Comparison of ENCODE assay signal across 22 cellular contexts in genomic region chr5:95739857-95740256, GRCh38. TPM values are rescaled to one million over a fixed set of nuclear protein-coding genes. Genes with fewer than 3 reads are reported as not detected.
"Had no signal": no experiment of that assay in that cellular context is flagged by ENCODE, and none has a peak within 500 bp of the region (broad histone marks: within the 10 kb centered on the region; RNA-seq: fewer than 3 reads in every experiment).

No MANE protein-coding gene starts in this region.

- FAIRE-seq: endometrium, islet of Langerhans had no signal

- H3K27ac ChIP-seq: heart left ventricle, sigmoid colon, spleen, upper lobe of right lung had no signal

- H3K36me3 ChIP-seq: upper lobe of right lung had no signal

- H3K27me3 Mint-ChIP-seq: brain had no signal

- DNase-seq: activated CD4-positive, alpha-beta memory T cell treated with anti-CD3 and anti-CD28 coated beads for 36 hours; activated CD4-positive, alpha-beta T cell treated with anti-CD3 and anti-CD28 coated beads for 48 hours; activated gamma-delta T cell; activated naive CD4-positive, alpha-beta T cell treated with anti-CD3 and anti-CD28 coated beads, Interleukin-2, amount 50 U/mL, for 16 hours; aorta; heart left ventricle; left cardiac atrium; mesenchymal stem cell; occipital lobe; posterior cingulate gyrus; retina; sigmoid colon; spleen; SW 1271; T-helper 17 cell; upper lobe of right lung had no signal

- H3K27me3 ChIP-seq: heart left ventricle, sigmoid colon, spleen, upper lobe of right lung had no signal

- H3K9me3 Mint-ChIP-seq: activated CD4-positive, alpha-beta memory T cell treated with anti-CD3 and anti-CD28 coated beads for 36 hours; brain had no signal

- ATAC-seq: heart left ventricle, left cardiac atrium, T-helper 17 cell, upper lobe of right lung had no signal

- H3K9me3 ChIP-seq: heart left ventricle, sigmoid colon, spleen, upper lobe of right lung had no signal

- H3K4me3 Mint-ChIP-seq: activated CD4-positive, alpha-beta memory T cell treated with anti-CD3 and anti-CD28 coated beads for 36 hours; T-helper 17 cell had no signal

- H3K27ac Mint-ChIP-seq: activated CD4-positive, alpha-beta memory T cell treated with anti-CD3 and anti-CD28 coated beads for 36 hours; T-helper 17 cell had no signal

- H3K4me3 ChIP-seq: heart left ventricle, sigmoid colon, spleen, upper lobe of right lung had no signal

RNA-seq across cellular contexts. Expression of gene SPATA9, which starts 57.1 kb away (rescaled TPM):
- total RNA-seq: activated CD4-positive, alpha-beta memory T cell treated with anti-CD3 and anti-CD28 coated beads for 36 hours; cardiac septum; epithelial cell of proximal tubule; mononuclear cell; T-helper 17 cell; upper lobe of right lung had no signal
